ENCODE assay signal across 8 cellular contexts in the genomic region with DNA sequence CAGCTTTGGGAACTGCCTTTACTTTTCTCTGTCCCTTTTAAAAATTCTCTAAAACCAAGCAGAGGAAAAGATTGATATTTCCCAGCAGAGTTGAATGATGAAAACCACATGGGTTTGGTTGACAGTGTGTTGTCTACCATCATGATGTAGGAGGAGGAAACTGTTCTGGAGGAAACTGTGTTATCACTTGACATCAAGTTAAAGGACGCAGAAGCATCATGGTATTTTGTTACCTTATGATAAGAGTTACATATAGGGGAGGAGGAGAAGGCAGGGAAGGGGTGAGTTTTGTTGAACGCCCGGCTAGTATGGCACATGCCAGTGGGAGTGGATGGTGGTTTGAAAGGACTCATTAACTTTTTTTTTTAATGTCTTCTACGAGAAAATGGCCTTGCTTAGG. TPM values are rescaled to one million over a fixed set of nuclear protein-coding genes. Genes with fewer than 3 reads are reported as not detected.
DNase-seq lines count a peak whose midpoint lies in the region; ATAC-seq, FAIRE-seq and TF ChIP-seq lines count a peak whose summit lies in the region.

No MANE protein-coding gene starts in this region.

- no peak for ATAC-seq in GM21423 (IDR thresholded peaks at IDR 0.05; ENCODE audit: unreplicated experiment)

- peak overlapping the region; percentile 97 for H2AFZ ChIP-seq in keratinocyte (ENCODE audit: control insufficient read depth, low read length)

- H4K20me1 ChIP-seq in keratinocyte (ENCODE audit: control insufficient read depth, extremely low read depth, insufficient read depth, low read length), result no peaks in the 10 kb centered on the region

- WGBS in testis, 2 donors, result 27 to 37% methylated on average over 4 of the region's 4 CpGs

- H3K27ac ChIP-seq in keratinocyte (ENCODE audit: control insufficient read depth, insufficient read depth, low read length), result peak overlapping the region; percentile 94
- peak overlapping the region; percentile 85 to 93 for H3K27ac ChIP-seq in testis

- no peaks in the 10 kb centered on the region for H3K36me3 Mint-ChIP-seq in activated CD4-positive, alpha-beta T cell treated with anti-CD3 and anti-CD28 coated beads, Interleukin-2, amount 10 ng/mL, durations not matched to agents 7 days and 5 days (ENCODE audit: low read depth)
- peaks cover 2% of the 10 kb centered on the region for H3K36me3 Mint-ChIP-seq in activated CD4-positive, alpha-beta memory T cell treated with anti-CD3 and anti-CD28 coated beads for 36 hours

- TF ChIP-seq CTCF in keratinocyte (optimal IDR thresholded peaks at IDR 0.05 in 1 of 3, IDR thresholded peaks at IDR 0.05 in 1 of 3, conservative IDR thresholded peaks at IDR 0.05 in 1 of 3; ENCODE audit: extremely low read depth in 1 of 3, insufficient read depth in 2 of 3, low read length in 3 of 3) (no peak), testis (IDR thresholded peaks at IDR 0.05) (no peak)

- H3K9me3 ChIP-seq in keratinocyte (ENCODE audit: control insufficient read depth, low read depth, low read length), result no peaks in the 10 kb centered on the region
- H3K9me3 ChIP-seq in testis, result no peaks in the 10 kb centered on the region

- H3K27me3 ChIP-seq in keratinocyte (ENCODE audit: control insufficient read depth, extremely low read depth, insufficient read depth, low read length) (no peaks in the 10 kb centered on the region), testis (no peaks in the 10 kb centered on the region)

- peak overlapping the region in 2 of 3 experiments; percentile 83 to 84 for H3K4me3 ChIP-seq in keratinocyte (ENCODE audit: control insufficient read depth in 2 of 3, extremely low read depth in 1 of 3, insufficient read depth in 2 of 3, low read depth in 1 of 3, low read length in 3 of 3)
- H3K4me3 ChIP-seq in testis, result peak overlapping the region; percentile 73 to 82

- POLR2A ChIA-PET in activated CD4-positive, alpha-beta T cell treated with anti-CD3 and anti-CD28 coated beads, Interleukin-2, amount 10 ng/mL, durations not matched to agents 7 days and 5 days (lab: Charles Lee), result no interaction called here
- POLR2A ChIA-PET in activated CD4-positive, alpha-beta memory T cell treated with anti-CD3 and anti-CD28 coated beads for 36 hours (lab: Charles Lee), result no interaction called here

- intact Hi-C loops in activated CD4-positive, alpha-beta memory T cell treated with anti-CD3 and anti-CD28 coated beads for 36 hours (cut with micrococcal nuclease), result loop anchor here (5.0 kb wide), 1 partner anchor 202 kb away; the partner anchor contains the start of gene EHBP1
- intact Hi-C loops in testis (cut with DNase I; ENCODE audit: low total_unique reads), result no loop called here

- H3K36me3 ChIP-seq in keratinocyte (ENCODE audit: control insufficient read depth in 2 of 2, extremely low read depth in 1 of 2, insufficient read depth in 2 of 2, low read length in 2 of 2) (no peaks in the 10 kb centered on the region), testis (ENCODE audit: low read depth, missing control alignments) (no peaks in the 10 kb centered on the region)

- H3K4me3 Mint-ChIP-seq in activated CD4-positive, alpha-beta T cell treated with anti-CD3 and anti-CD28 coated beads, Interleukin-2, amount 10 ng/mL, durations not matched to agents 7 days and 5 days, result peak overlapping the region; percentile 67
- H3K4me3 Mint-ChIP-seq in activated CD4-positive, alpha-beta memory T cell treated with anti-CD3 and anti-CD28 coated beads for 36 hours, result peak overlapping the region; percentile 51

- CTCF ChIA-PET in activated CD4-positive, alpha-beta T cell treated with anti-CD3 and anti-CD28 coated beads, Interleukin-2, amount 10 ng/mL, durations not matched to agents 7 days and 5 days (lab: Charles Lee), result no interaction called here
- CTCF ChIA-PET in activated CD4-positive, alpha-beta memory T cell treated with anti-CD3 and anti-CD28 coated beads for 36 hours (lab: Charles Lee), result no interaction called here

- no peaks in the 10 kb centered on the region for H3K79me2 ChIP-seq in keratinocyte (ENCODE audit: control insufficient read depth, insufficient read depth, low read length)

- no peak overlapping the region for H3K27ac Mint-ChIP-seq in activated CD4-positive, alpha-beta T cell treated with anti-CD3 and anti-CD28 coated beads, Interleukin-2, amount 10 ng/mL, durations not matched to agents 7 days and 5 days
- H3K27ac Mint-ChIP-seq in activated CD4-positive, alpha-beta memory T cell treated with anti-CD3 and anti-CD28 coated beads for 36 hours, result no peak overlapping the region

- TF ChIP-seq POLR2A in testis (IDR thresholded peaks at IDR 0.05), result no peak

- H3K9me1 ChIP-seq in keratinocyte (ENCODE audit: control insufficient read depth, extremely low read depth, insufficient read depth, low read length), result no peaks in the 10 kb centered on the region

- H3K9ac ChIP-seq in keratinocyte (ENCODE audit: control insufficient read depth, extremely low read depth, insufficient read depth, low read length), result peak overlapping the region; percentile 90

- FAIRE-seq in keratinocyte (lab: Jason Lieb, UNC) (no peak), urothelium cell line (lab: Jason Lieb, UNC) (no peak)

- H3K27me3 Mint-ChIP-seq in activated CD4-positive, alpha-beta T cell treated with anti-CD3 and anti-CD28 coated beads, Interleukin-2, amount 10 ng/mL, durations not matched to agents 7 days and 5 days, result peaks cover 26% of the 10 kb centered on the region
- peaks cover 19% of the 10 kb centered on the region for H3K27me3 Mint-ChIP-seq in activated CD4-positive, alpha-beta memory T cell treated with anti-CD3 and anti-CD28 coated beads for 36 hours

- H3K4me1 Mint-ChIP-seq in activated CD4-positive, alpha-beta T cell treated with anti-CD3 and anti-CD28 coated beads, Interleukin-2, amount 10 ng/mL, durations not matched to agents 7 days and 5 days, result peaks cover 8% of the 10 kb centered on the region
- H3K4me1 Mint-ChIP-seq in activated CD4-positive, alpha-beta memory T cell treated with anti-CD3 and anti-CD28 coated beads for 36 hours (ENCODE audit: low read depth), result peaks cover 7% of the 10 kb centered on the region

- peak overlapping the region; percentile 96 for H3K4me2 ChIP-seq in keratinocyte (ENCODE audit: control insufficient read depth, extremely low read depth, insufficient read depth, low read depth, low read length)

- peaks cover 6% of the 10 kb centered on the region for H3K4me1 ChIP-seq in keratinocyte (ENCODE audit: control insufficient read depth, extremely low read depth, insufficient read depth, low read length)
- no peaks in the 10 kb centered on the region for H3K4me1 ChIP-seq in testis

- DNase-seq in activated CD4-positive, alpha-beta T cell treated with anti-CD3 and anti-CD28 coated beads, Interleukin-2, amount 10 ng/mL, durations not matched to agents 7 days and 5 days, result no peak
- no peak for DNase-seq in activated CD4-positive, alpha-beta T cell treated with anti-CD3 and anti-CD28 coated beads, Interleukin-2, amount 50 U/mL, for 1 hour
- no peak for DNase-seq in activated CD4-positive, alpha-beta memory T cell treated with anti-CD3 and anti-CD28 coated beads for 36 hours
- DNase-seq in keratinocyte (ENCODE audit: low read depth, low spot score), result no peak
- no peak for DNase-seq in testis
- DNase-seq in HK-2 (ENCODE audit: unreplicated experiment), result no peak
- DNase-seq in urothelium cell line (ENCODE audit: low spot score), result no peak

- dilution Hi-C loops in keratinocyte (cut with MboI; ENCODE audit: extremely low pct_ligation_motif_present, low sequenced_read_pairs), result no loop called here

- no peaks in the 10 kb centered on the region for H3K9me3 Mint-ChIP-seq in activated CD4-positive, alpha-beta T cell treated with anti-CD3 and anti-CD28 coated beads, Interleukin-2, amount 10 ng/mL, durations not matched to agents 7 days and 5 days
- H3K9me3 Mint-ChIP-seq in activated CD4-positive, alpha-beta memory T cell treated with anti-CD3 and anti-CD28 coated beads for 36 hours, result no peaks in the 10 kb centered on the region

RNA-seq across cellular contexts. Expression of gene TMEM17, which starts 0.9 kb away (rescaled TPM):
- total RNA-seq in activated CD4-positive, alpha-beta T cell treated with anti-CD3 and anti-CD28 coated beads, Interleukin-2, amount 10 ng/mL, durations not matched to agents 7 days and 5 days, result not detected
- total RNA-seq in activated CD4-positive, alpha-beta memory T cell treated with anti-CD3 and anti-CD28 coated beads for 36 hours, result under 1 TPM in 1 of 2 experiments, not detected in 1; 0.24 TPM
- polyA plus RNA-seq in keratinocyte (3.3 to 5.1 TPM (median 4.1 TPM) in 3 replicates), testis (ENCODE audit: insufficient read depth, low read depth, low replicate concordance) (7.8 TPM)
- polyA plus RNA-seq in keratinocyte (2011; ENCODE audit: low read depth), result 0.97 TPM
- polyA plus RNA-seq in keratinocyte (2011; cell fraction: cytosol; rRNA removed), result 2.5 and 4.3 TPM in 2 replicates
- 4.3 and 5.8 TPM in 2 replicates for polyA plus RNA-seq in keratinocyte (2011; cell fraction: nucleus; rRNA removed)
- polyA plus RNA-seq in keratinocyte (2012; ENCODE audit: low replicate concordance), result 0.83 and 3.3 TPM in 2 replicates
- polyA minus RNA-seq in keratinocyte, result 0.96 to 1.3 TPM in 2 of 3 replicates, not detected in the other
- not detected for polyA minus RNA-seq in keratinocyte (2011; cell fraction: cytosol; rRNA and poly(A)+ RNA removed)
- 1.3 and 1.6 TPM in 2 replicates for polyA minus RNA-seq in keratinocyte (2011; cell fraction: nucleus; rRNA and poly(A)+ RNA removed)
- total RNA-seq in testis, result 1 to 10 TPM; 6.6 to 6.7 TPM

Comparison
In these comparisons a context has a peak if more than half of its experiments do, and no peak if none do; other contexts are left out.
1. RNA of gene TMEM17, which starts 0.9 kb away (total RNA-seq): 6.6 to 6.7 TPM in testis; 0.24 TPM in activated CD4-positive, alpha-beta memory T cell treated with anti-CD3 and anti-CD28 coated beads for 36 hours and not detected in activated CD4-positive, alpha-beta T cell treated with anti-CD3 and anti-CD28 coated beads, Interleukin-2, amount 10 ng/mL, durations not matched to agents 7 days and 5 days; every median in the first group is over 4 times any median in the second.